In genomic region chr16:85087899-85088569, GRCh38 we compare ENCODE assay signal across 16 cellular contexts. TPM values are rescaled to one million over a fixed set of nuclear protein-coding genes. Genes with fewer than 3 reads are reported as not detected.
DNase-seq lines count a peak whose midpoint lies in the region; ATAC-seq, FAIRE-seq and TF ChIP-seq lines count a peak whose summit lies in the region.
"Had no signal": no experiment of that assay in that cellular context is flagged by ENCODE, and none has a peak within 500 bp of the region (broad histone marks: within the 10 kb centered on the region; RNA-seq: fewer than 3 reads in every experiment).

No MANE protein-coding gene starts in this region.

- H3K9me3 Mint-ChIP-seq in glutamatergic neuron (ENCODE audit: unreplicated experiment): peaks cover 7% of the 10 kb centered on the region
- H3K9me3 Mint-ChIP-seq: CD8-positive, alpha-beta memory T cell had no signal

- BruUV-seq in HepG2 (replicated peaks; lab: Mats Ljungman, UMichigan): no TSS peak

- H4K5ac ChIP-seq in mesendoderm (ENCODE audit: low read length): no peak overlapping the region

- H3K79me2 ChIP-seq in HepG2 (ENCODE audit: insufficient read depth, low read length) (no peaks in the 10 kb centered on the region), trophoblast cell (ENCODE audit: control insufficient read depth, insufficient read depth, low read length, poor library complexity) (peaks cover 3% of the 10 kb centered on the region), mesendoderm (ENCODE audit: control insufficient read depth, insufficient read depth, low read length) (no peaks in the 10 kb centered on the region)

- H4K8ac ChIP-seq in trophoblast cell (ENCODE audit: low read depth, low read length) (no peak overlapping the region), mesendoderm (ENCODE audit: low read depth, low read length) (no peak overlapping the region)

- FAIRE-seq in HepG2 (lab: Jason Lieb, UNC): no peak
- FAIRE-seq: A549 had no signal

- no peak overlapping the region for H3K56ac ChIP-seq in mesendoderm (ENCODE audit: low read length)

- H3K4me2 ChIP-seq in HepG2 (ENCODE audit: low read depth, low read length): no peak overlapping the region
- no peak overlapping the region for H3K4me2 ChIP-seq in trophoblast cell (ENCODE audit: low read length)
- H3K4me2 ChIP-seq in mesendoderm (ENCODE audit: low read length): no peak overlapping the region
- H3K4me2 ChIP-seq: A549 had no signal

- TF ChIP-seq RAD21 in HepG2 (CRISPR knock-in tag; IDR thresholded peaks at IDR 0.05): no peak

- WGBS in HepG2 (ENCODE audit: low lambda C conversion rate): 44% methylated on average over 8 of the region's 21 CpGs
- 80% methylated on average over 2 of the region's 21 CpGs for WGBS in right lobe of liver (ENCODE audit: insufficient coverage, low coverage, low lambda C conversion rate, missing lambda C conversion rate)
- WGBS in trophoblast cell (ENCODE audit: extremely low coverage, insufficient coverage, insufficient read length): no CpG with 5 or more reads among the region's 21 CpGs
- no CpG with 5 or more reads among the region's 21 CpGs for WGBS in mesendoderm (ENCODE audit: extremely low coverage, insufficient coverage, low lambda C conversion rate)
- 94 to 98% (median 97%) methylated on average over 10 to 21 of the region's 21 CpGs for WGBS in adrenal gland, 4 donors

- DNase-seq in HepG2 (ENCODE audit: low spot score): no peak
- no peak for DNase-seq in right lobe of liver
- no peak for DNase-seq in T-helper 17 cell
- no peak for DNase-seq in glutamatergic neuron
- DNase-seq in trophoblast cell: peak; percentile 23 to 41
- DNase-seq in mesendoderm: no peak
- no peak for DNase-seq in RKO (ENCODE audit: low spot score)
- no peak for DNase-seq in adrenal gland
- DNase-seq: BE2C; CD8-positive, alpha-beta memory T cell; DMS53; GM23248 had no signal

- ATAC-seq in HepG2: 0 out of 3 replicates have a peak, but pooled peaks have one; percentile 7
- no peak for ATAC-seq in right lobe of liver
- ATAC-seq in T-helper 17 cell: no peak

- H3K79me1 ChIP-seq in trophoblast cell (ENCODE audit: low read length) (no peaks in the 10 kb centered on the region), mesendoderm (ENCODE audit: low read length) (no peaks in the 10 kb centered on the region)

- no peaks in the 10 kb centered on the region; the same call in 1 of the 2 replicates for H4K20me1 ChIP-seq in HepG2 (ENCODE audit: insufficient read depth, low read length)

- H2BK5ac ChIP-seq in trophoblast cell (ENCODE audit: low read depth, low read length, poor library complexity): no peak overlapping the region
- no peak overlapping the region for H2BK5ac ChIP-seq in mesendoderm (ENCODE audit: low read length)

- H3K4me3 Mint-ChIP-seq in T-helper 17 cell (no peak overlapping the region), glutamatergic neuron (ENCODE audit: unreplicated experiment) (peak overlapping the region; percentile 46)
- H3K4me3 Mint-ChIP-seq: CD14-positive monocyte; CD8-positive, alpha-beta memory T cell had no signal

- peak overlapping the region; percentile 39 for H3K27ac Mint-ChIP-seq in T-helper 17 cell
- H3K27ac Mint-ChIP-seq in glutamatergic neuron (ENCODE audit: unreplicated experiment): no peak overlapping the region

- TF ChIP-seq EP300 in HepG2 (IDR thresholded peaks at IDR 0.05; ENCODE audit: low read depth in 2 of 2, low read length in 2 of 2) (no peak), HepG2 (CRISPR knock-in tag; IDR thresholded peaks at IDR 0.05; ENCODE audit: borderline replicate concordance) (no peak)

- H3K18ac ChIP-seq in trophoblast cell (ENCODE audit: low read length) (no peak overlapping the region), mesendoderm (ENCODE audit: low read length) (no peak overlapping the region)

- H3K9me3 ChIP-seq in HepG2 (ENCODE audit: low read length) (no peaks in the 10 kb centered on the region), right lobe of liver (no peaks in the 10 kb centered on the region), T-helper 17 cell (ENCODE audit: control insufficient read depth, low read length, poor library complexity, severe bottlenecking) (no peaks in the 10 kb centered on the region), trophoblast cell (ENCODE audit: insufficient read depth, low read depth, low read length) (no peaks in the 10 kb centered on the region), adrenal gland (replicated peaks in 1 of 3) (no peaks in the 10 kb centered on the region)
- H3K9me3 ChIP-seq: A549, BE2C had no signal

- H3K4me3 ChIP-seq in HepG2 (replicated peaks in 1 of 3; ENCODE audit: insufficient read depth in 1 of 3, low read depth in 2 of 3, low read length in 3 of 3): no peak overlapping the region
- no peak overlapping the region for H3K4me3 ChIP-seq in right lobe of liver
- peak overlapping the region; percentile 39 for H3K4me3 ChIP-seq in trophoblast cell (ENCODE audit: low read depth, low read length)
- H3K4me3 ChIP-seq in mesendoderm (ENCODE audit: low read length): no peak overlapping the region
- no peak overlapping the region for H3K4me3 ChIP-seq in adrenal gland
- H3K4me3 ChIP-seq: A549, GM23248 had no signal

- POLR2A ChIA-PET in HepG2 (lab: Yijun Ruan, JAX): no interaction called here

- H3K36me3 Mint-ChIP-seq in T-helper 17 cell (ENCODE audit: low read depth): no peaks in the 10 kb centered on the region
- H3K36me3 Mint-ChIP-seq in glutamatergic neuron (ENCODE audit: unreplicated experiment): no peaks in the 10 kb centered on the region

- no peak overlapping the region for H2BK12ac ChIP-seq in trophoblast cell (ENCODE audit: low read length)

- H3K4me1 Mint-ChIP-seq in T-helper 17 cell: no peaks in the 10 kb centered on the region
- peaks cover 42% of the 10 kb centered on the region for H3K4me1 Mint-ChIP-seq in glutamatergic neuron (ENCODE audit: low read depth, unreplicated experiment)

- H3K4me1 ChIP-seq in HepG2 (ENCODE audit: insufficient read depth, low read length) (peaks cover 7% of the 10 kb centered on the region; the same call in 1 of the 2 replicates), right lobe of liver (peaks cover 0 to 10% (median 5%) of the 10 kb centered on the region in 4 donors), trophoblast cell (ENCODE audit: control insufficient read depth in 1 of 2, insufficient read depth in 2 of 2, low read length in 2 of 2) (peaks cover 20 to 24% of the 10 kb centered on the region in 2 experiments), mesendoderm (ENCODE audit: control insufficient read depth, low read depth, low read length) (no peaks in the 10 kb centered on the region), adrenal gland (replicated peaks in 1 of 2) (peaks cover 8 to 10% of the 10 kb centered on the region in 2 donors)

- CTCF ChIA-PET in HepG2 (lab: Yijun Ruan, JAX; ENCODE audit: low intra/inter-chr PET ratio, low total read pairs): no interaction called here

- in situ Hi-C loops in HepG2 (cut with HindIII; ENCODE audit: extremely low pct_ligation_motif_present, low pct_unique_long_range_greater_than_20kb): no loop called here

- no peak overlapping the region for H2BK15ac ChIP-seq in mesendoderm (replicated peaks; ENCODE audit: low read depth)

- 0 out of 2 replicates have a peak, but pooled peaks have one; percentile 22 for TF ChIP-seq CTCF in HepG2 (CRISPR knock-in tag; IDR thresholded peaks at IDR 0.05)
- no peak for TF ChIP-seq CTCF in right lobe of liver (IDR thresholded peaks at IDR 0.05)
- TF ChIP-seq CTCF in glutamatergic neuron (IDR thresholded peaks at IDR 0.05; ENCODE audit: partially characterized antibody, unreplicated experiment): no peak
- no peak for TF ChIP-seq CTCF in adrenal gland (IDR thresholded peaks at IDR 0.05)

- TF ChIP-seq POLR2A in HepG2 (IDR thresholded peaks at IDR 0.05; ENCODE audit: insufficient read depth in 1 of 2, low read depth in 2 of 2, low read length in 2 of 2) (no peak), right lobe of liver (IDR thresholded peaks at IDR 0.05) (no peak), adrenal gland (IDR thresholded peaks at IDR 0.05) (no peak)

- H2AK5ac ChIP-seq in trophoblast cell (ENCODE audit: low read length): no peak overlapping the region
- no peak overlapping the region for H2AK5ac ChIP-seq in mesendoderm (ENCODE audit: low read length)

- H3K27me3 ChIP-seq in HepG2 (ENCODE audit: control insufficient read depth in 1 of 2, insufficient read depth in 2 of 2, low read length in 2 of 2) (peaks cover 15 to 81% of the 10 kb centered on the region in 2 experiments), right lobe of liver (no peaks in the 10 kb centered on the region), trophoblast cell (ENCODE audit: insufficient read depth, low read length) (peaks cover 8% of the 10 kb centered on the region), mesendoderm (ENCODE audit: insufficient read depth, low read length, poor library complexity) (peaks cover 3% of the 10 kb centered on the region), adrenal gland (no peaks in the 10 kb centered on the region)
- H3K27me3 ChIP-seq: BE2C had no signal

- H3K4ac ChIP-seq in trophoblast cell (ENCODE audit: low read depth, low read length): no peak overlapping the region
- no peak overlapping the region for H3K4ac ChIP-seq in mesendoderm (ENCODE audit: low read depth, low read length)

- intact Hi-C loops in HepG2 (cut with micrococcal nuclease; ENCODE audit: unreplicated experiment) (loop anchor here (2.0 kb wide), 2 partner anchors 61 to 111 kb away; partner anchors contain the start of gene KIAA0513), right lobe of liver (cut with DNase I) (loop anchor here in 1 of 2 donors (10.0 kb wide), 1 partner anchor 123 kb away; no protein-coding TSS in a partner anchor), adrenal gland (cut with DNase I) (no loop called here)

- H4K12ac ChIP-seq in trophoblast cell (ENCODE audit: low read depth, low read length): no peak overlapping the region

- H3K36me3 ChIP-seq in HepG2 (replicated peaks in 1 of 2; ENCODE audit: control insufficient read depth in 1 of 2, insufficient read depth in 2 of 2, low read length in 2 of 2): no peaks in the 10 kb centered on the region
- H3K36me3 ChIP-seq in right lobe of liver: no peaks in the 10 kb centered on the region
- H3K36me3 ChIP-seq in trophoblast cell (ENCODE audit: control insufficient read depth in 1 of 2, insufficient read depth in 2 of 2, low read length in 2 of 2): no peaks in the 10 kb centered on the region
- H3K36me3 ChIP-seq in mesendoderm (ENCODE audit: control insufficient read depth, insufficient read depth, low read length): no peaks in the 10 kb centered on the region
- no peaks in the 10 kb centered on the region for H3K36me3 ChIP-seq in adrenal gland (replicated peaks in 1 of 2)
- H3K36me3 ChIP-seq: BE2C had no signal

- H3K23ac ChIP-seq in trophoblast cell (ENCODE audit: low read length): no peak overlapping the region
- no peak overlapping the region for H3K23ac ChIP-seq in mesendoderm (ENCODE audit: low read length)

- H4K91ac ChIP-seq in trophoblast cell (ENCODE audit: low read depth, low read length): no peak overlapping the region

- no peak overlapping the region for H2AFZ ChIP-seq in HepG2 (ENCODE audit: low read length)
- no peak overlapping the region for H2AFZ ChIP-seq in trophoblast cell (ENCODE audit: insufficient read depth, low read length, poor library complexity)
- H2AFZ ChIP-seq: GM23248 had no signal

- H2BK120ac ChIP-seq in trophoblast cell (ENCODE audit: insufficient read depth, low read length, poor library complexity) (no peak overlapping the region), mesendoderm (ENCODE audit: low read depth, low read length) (no peak overlapping the region)

- H3K14ac ChIP-seq in trophoblast cell (ENCODE audit: low read length): no peak overlapping the region

- H3K27ac ChIP-seq in HepG2 (ENCODE audit: extremely low read length, insufficient read depth, low read length): no peak overlapping the region
- no peak overlapping the region for H3K27ac ChIP-seq in right lobe of liver
- H3K27ac ChIP-seq in trophoblast cell (ENCODE audit: low read depth, low read length): no peak overlapping the region
- no peak overlapping the region for H3K27ac ChIP-seq in mesendoderm (ENCODE audit: low read depth, low read length)
- H3K27ac ChIP-seq in adrenal gland: no peak overlapping the region
- H3K27ac ChIP-seq: A549, GM23248 had no signal

- H3K27me3 Mint-ChIP-seq in T-helper 17 cell (no peaks in the 10 kb centered on the region), glutamatergic neuron (ENCODE audit: unreplicated experiment) (peaks cover 9% of the 10 kb centered on the region)
- H3K27me3 Mint-ChIP-seq: CD8-positive, alpha-beta memory T cell had no signal

- H3K9ac ChIP-seq in HepG2 (ENCODE audit: insufficient read depth, low read depth, low read length) (no peak overlapping the region), trophoblast cell (ENCODE audit: low read length) (no peak overlapping the region), mesendoderm (ENCODE audit: low read length) (no peak overlapping the region)
- H3K9ac ChIP-seq: GM23248 had no signal

RNA-seq across cellular contexts. Expression of gene CIBAR2, which starts 24.2 kb away (rescaled TPM):
- total RNA-seq in HepG2 (2016; rRNA removed; fragmentation: Illumina TruSeq; extraction: Trizol): not detected in 2 replicates
- not detected in 2 replicates for total RNA-seq in HepG2 (2016; cell fraction: cytosol; rRNA removed; fragmentation: Illumina TruSeq; extraction: Trizol; ENCODE audit: low read depth)
- total RNA-seq in HepG2 (2016; cell fraction: insoluble cytoplasmic fraction; rRNA removed; fragmentation: Illumina TruSeq; extraction: Trizol): not detected in 2 replicates
- total RNA-seq in HepG2 (2016; cell fraction: membrane; rRNA removed; fragmentation: Illumina TruSeq; extraction: Trizol): not detected in 2 replicates
- not detected in 2 replicates for total RNA-seq in HepG2 (2016; cell fraction: nucleus; rRNA removed; fragmentation: Illumina TruSeq; extraction: Trizol)
- not detected in 2 replicates for polyA plus RNA-seq in HepG2 (2011; rRNA removed)
- polyA plus RNA-seq in HepG2 (2011; cell fraction: cytosol; rRNA removed): not detected in 2 replicates
- not detected in 2 replicates for polyA plus RNA-seq in HepG2 (2011; cell fraction: nucleus; rRNA removed)
- not detected in 2 replicates for polyA plus RNA-seq in HepG2 (2012)
- polyA plus RNA-seq in HepG2 (2016; cell fraction: cytosol; fragmentation: Illumina TruSeq; extraction: Trizol; ENCODE audit: low read depth): not detected in 2 replicates
- polyA plus RNA-seq in HepG2 (2016; cell fraction: insoluble cytoplasmic fraction; fragmentation: Illumina TruSeq; extraction: Trizol; ENCODE audit: low read depth): not detected in 2 replicates
- polyA plus RNA-seq in HepG2 (2016; cell fraction: membrane; fragmentation: Illumina TruSeq; extraction: Trizol; ENCODE audit: low read depth): not detected in 2 replicates
- not detected in 2 replicates for polyA plus RNA-seq in HepG2 (2016; cell fraction: nucleus; fragmentation: Illumina TruSeq; extraction: Trizol; ENCODE audit: insufficient read depth, low read depth)
- not detected in 2 replicates for polyA minus RNA-seq in HepG2 (2011; rRNA and poly(A)+ RNA removed; ENCODE audit: low replicate concordance)
- polyA minus RNA-seq in HepG2 (2011; cell fraction: cytosol; rRNA and poly(A)+ RNA removed): not detected in 2 replicates
- polyA minus RNA-seq in HepG2 (2011; cell fraction: nucleus; rRNA and poly(A)+ RNA removed): not detected in 2 replicates
- not detected for total RNA-seq in right lobe of liver
- total RNA-seq in T-helper 17 cell: not detected
- total RNA-seq in glutamatergic neuron (ENCODE audit: unreplicated experiment): not detected
- 0.03 TPM in 1 of 2 replicates, not detected in the other for polyA plus RNA-seq in trophoblast cell (2013)
- polyA plus RNA-seq in mesendoderm (2013, experiment 1 of 2): 0.07 TPM
- polyA plus RNA-seq in mesendoderm (2013, experiment 2 of 2): not detected
- 1 to 10 TPM in 1 of 8 donors, under 1 TPM in 3, not detected in 4; 0.30 to 1.2 (median 0.47) TPM for total RNA-seq in adrenal gland
- polyA plus RNA-seq in adrenal gland: 1 to 10 TPM in 2 of 3 donors, under 1 TPM in 1; 0.91 to 2.6 (median 1.7) TPM
- total RNA-seq: CD8-positive, alpha-beta memory T cell; GM23248; H7; HT1080 had no signal
- polyA plus RNA-seq: A549; CD14-positive monocyte; CD8-positive, alpha-beta memory T cell; GM23248 had no signal

Comparison
In these comparisons a context has a peak if more than half of its experiments do, and no peak if none do; other contexts are left out.
1. DNase-seq: peak in trophoblast cell (2 of 2); none in HepG2 (single experiment), right lobe of liver (0 of 3), T-helper 17 cell (0 of 3), glutamatergic neuron (single experiment), mesendoderm (single experiment), RKO (single experiment) and adrenal gland (0 of 7).